In the genomic region with DNA sequence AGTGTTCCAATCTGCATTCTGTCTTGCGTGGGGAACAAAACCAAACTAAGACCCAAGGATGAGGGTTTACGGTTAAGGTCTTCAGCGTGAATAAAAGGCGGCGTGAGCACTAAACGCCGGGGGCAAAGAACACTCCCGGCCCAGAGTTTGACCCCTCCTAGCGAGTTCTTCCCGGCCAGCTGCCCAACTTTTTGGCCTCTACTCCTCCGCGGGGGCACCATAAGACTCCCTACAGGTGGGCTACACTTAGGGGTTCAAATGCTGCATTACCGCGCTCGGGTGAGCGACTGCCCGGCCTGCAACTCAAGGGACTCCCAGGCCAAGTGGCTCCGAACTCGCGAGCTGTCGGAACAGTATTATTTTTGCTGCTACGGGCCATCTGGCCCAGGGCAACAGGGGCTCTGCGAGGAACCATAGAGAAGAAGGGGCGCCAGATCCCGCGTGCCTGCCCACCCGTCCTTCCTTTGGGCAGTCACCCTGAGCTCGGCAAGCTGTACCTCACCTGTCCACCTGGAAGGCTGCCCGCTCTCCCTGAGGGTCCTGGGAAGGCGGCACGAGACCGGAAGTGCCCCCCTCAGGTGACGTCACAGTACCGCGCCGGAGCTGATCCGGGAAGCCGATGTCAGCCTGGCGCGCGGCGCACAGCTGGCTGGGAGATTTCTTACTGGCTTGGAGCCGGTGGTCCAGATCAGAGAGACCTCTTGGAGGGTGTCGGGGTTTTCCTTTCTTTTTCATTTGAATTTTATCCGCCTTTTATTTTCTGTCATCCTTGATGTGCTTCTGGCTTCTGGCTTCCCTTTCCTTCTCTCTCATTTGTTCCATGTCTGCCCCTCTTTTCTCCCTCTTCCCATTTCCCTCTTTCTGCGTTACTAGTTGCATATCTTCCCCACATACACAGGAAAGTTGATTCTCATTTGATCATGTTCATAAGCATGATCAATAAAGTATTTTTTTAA, we compare ENCODE assay signal across 1 cellular context.
A peak's percentile ranks its signal among the peaks of the same experiment; 100 is the strongest.
TF ChIP-seq lines count a peak whose summit lies in the region.

A gene (minus strand): TSS at position 567 of the 956 bp plus-strand sequence. CDS start 21,638 bp downstream, outside the sequence.

TF ChIP-seq in SK-N-SH treated with all-trans-retinoic acid at 6 μM for 48 hours, 23 proteins besides CTCF, POLR2A, EP300 and RAD21 (continued from another document):
- TF ChIP-seq, protein P1, sequence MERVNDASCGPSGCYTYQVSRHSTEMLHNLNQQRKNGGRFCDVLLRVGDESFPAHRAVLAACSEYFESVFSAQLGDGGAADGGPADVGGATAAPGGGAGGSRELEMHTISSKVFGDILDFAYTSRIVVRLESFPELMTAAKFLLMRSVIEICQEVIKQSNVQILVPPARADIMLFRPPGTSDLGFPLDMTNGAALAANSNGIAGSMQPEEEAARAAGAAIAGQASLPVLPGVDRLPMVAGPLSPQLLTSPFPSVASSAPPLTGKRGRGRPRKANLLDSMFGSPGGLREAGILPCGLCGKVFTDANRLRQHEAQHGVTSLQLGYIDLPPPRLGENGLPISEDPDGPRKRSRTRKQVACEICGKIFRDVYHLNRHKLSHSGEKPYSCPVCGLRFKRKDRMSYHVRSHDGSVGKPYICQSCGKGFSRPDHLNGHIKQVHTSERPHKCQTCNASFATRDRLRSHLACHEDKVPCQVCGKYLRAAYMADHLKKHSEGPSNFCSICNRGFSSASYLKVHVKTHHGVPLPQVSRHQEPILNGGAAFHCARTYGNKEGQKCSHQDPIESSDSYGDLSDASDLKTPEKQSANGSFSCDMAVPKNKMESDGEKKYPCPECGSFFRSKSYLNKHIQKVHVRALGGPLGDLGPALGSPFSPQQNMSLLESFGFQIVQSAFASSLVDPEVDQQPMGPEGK (CRISPR knock-in tag; IDR thresholded peaks at IDR 0.05; ENCODE audit: borderline replicate concordance): peak; percentile 12; the same call in 1 of the 2 replicates
- TF ChIP-seq TOX (CRISPR knock-in tag; IDR thresholded peaks at IDR 0.05; ENCODE audit: borderline replicate concordance) (no peak), GLIS3 (CRISPR knock-in tag; IDR thresholded peaks at IDR 0.05) (peak; percentile 22; the same call in 1 of the 2 replicates), ESRRG (CRISPR knock-in tag; IDR thresholded peaks at IDR 0.05) (0 out of 2 replicates have a peak, but pooled peaks have one; percentile 2), ZC3H10 (CRISPR knock-in tag; IDR thresholded peaks at IDR 0.05) (no peak), CSDC2 (CRISPR knock-in tag; IDR thresholded peaks at IDR 0.05) (peak; percentile 92; the same call in 1 of the 2 replicates)
- TF ChIP-seq, protein P2, sequence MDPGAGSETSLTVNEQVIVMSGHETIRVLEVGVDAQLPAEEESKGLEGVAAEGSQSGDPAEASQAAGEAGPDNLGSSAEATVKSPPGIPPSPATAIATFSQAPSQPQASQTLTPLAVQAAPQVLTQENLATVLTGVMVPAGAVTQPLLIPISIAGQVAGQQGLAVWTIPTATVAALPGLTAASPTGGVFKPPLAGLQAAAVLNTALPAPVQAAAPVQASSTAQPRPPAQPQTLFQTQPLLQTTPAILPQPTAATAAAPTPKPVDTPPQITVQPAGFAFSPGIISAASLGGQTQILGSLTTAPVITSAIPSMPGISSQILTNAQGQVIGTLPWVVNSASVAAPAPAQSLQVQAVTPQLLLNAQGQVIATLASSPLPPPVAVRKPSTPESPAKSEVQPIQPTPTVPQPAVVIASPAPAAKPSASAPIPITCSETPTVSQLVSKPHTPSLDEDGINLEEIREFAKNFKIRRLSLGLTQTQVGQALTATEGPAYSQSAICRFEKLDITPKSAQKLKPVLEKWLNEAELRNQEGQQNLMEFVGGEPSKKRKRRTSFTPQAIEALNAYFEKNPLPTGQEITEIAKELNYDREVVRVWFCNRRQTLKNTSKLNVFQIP (CRISPR knock-in tag; IDR thresholded peaks at IDR 0.05; ENCODE audit: borderline replicate concordance, low read depth): 0 out of 2 replicates have a peak, but pooled peaks have one; percentile 8
TF ChIP-seq in SK-N-SH treated with all-trans-retinoic acid at 6 μM for 48 hours: peak in this region for 16.
